Comparison of ENCODE assay signal across 2 cellular contexts in the genomic region with DNA sequence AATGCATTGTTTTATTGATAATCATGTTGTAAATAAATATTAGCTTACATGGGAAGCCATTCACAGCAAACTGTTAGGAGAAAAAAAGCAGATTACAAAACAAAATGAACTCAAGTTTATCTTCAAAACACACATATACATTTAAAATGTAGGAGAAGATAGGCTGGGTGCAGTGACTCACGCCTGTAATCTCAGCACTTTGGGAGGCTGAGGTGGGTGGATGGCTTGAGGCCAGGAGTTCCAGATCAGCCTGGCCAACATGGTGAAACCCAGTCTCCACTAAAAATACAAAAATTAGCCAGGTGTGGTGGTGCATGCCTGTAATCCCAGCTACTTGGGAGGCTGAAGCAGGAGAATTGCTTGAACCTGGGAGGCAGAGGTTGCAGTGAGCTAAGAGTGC. TPM values are rescaled to one million over a fixed set of nuclear protein-coding genes. Genes with fewer than 3 reads are reported as not detected.
"Had no signal": no experiment of that assay in that cellular context is flagged by ENCODE, and none has a peak within 500 bp of the region (broad histone marks: within the 10 kb centered on the region; RNA-seq: fewer than 3 reads in every experiment).

No MANE protein-coding gene starts in this region.

RNA-seq across cellular contexts. Expression of a gene that starts 30.3 kb away (rescaled TPM):
- polyA plus RNA-seq: mammary epithelial cell; naive thymus-derived CD4-positive, alpha-beta T cell had no signal
